ENCODE assay signal across 21 cellular contexts in genomic region chr15:58200739-58201138, GRCh38.
"Had no signal": no experiment of that assay in that cellular context is flagged by ENCODE, and none has a peak within 500 bp of the region (broad histone marks: within the 10 kb centered on the region; RNA-seq: fewer than 3 reads in every experiment).

No MANE protein-coding gene starts in this region.

- H3K27ac ChIP-seq: colonic mucosa, foreskin keratinocyte, left ventricle myocardium inferior, neutrophil, spleen, tibial artery, upper lobe of right lung had no signal

- H3K4me1 Mint-ChIP-seq: endodermal cell; naive thymus-derived CD8-positive, alpha-beta T cell; stimulated activated memory B cell treated with anti-CD40 and anti-IgM and Interleukin-4, amounts not matched to agents 10 μg/mL and 1 μg/mL and 100 μg/mL, for 72 hours had no signal

- H3K36me3 ChIP-seq: colonic mucosa, left ventricle myocardium inferior, neutrophil, spleen, tibial artery, upper lobe of right lung had no signal

- H3K27me3 ChIP-seq: colonic mucosa, foreskin keratinocyte, neutrophil, spleen, tibial artery, upper lobe of right lung had no signal

- ATAC-seq: foreskin keratinocyte; left cardiac atrium; naive thymus-derived CD8-positive, alpha-beta T cell; sciatic nerve; stimulated activated memory B cell treated with anti-CD40 and anti-IgM and Interleukin-4, amounts not matched to agents 10 μg/mL and 1 μg/mL and 100 μg/mL, for 72 hours; upper lobe of right lung had no signal

- H3K27ac Mint-ChIP-seq: endodermal cell; naive thymus-derived CD8-positive, alpha-beta T cell; stimulated activated memory B cell treated with anti-CD40 and anti-IgM and Interleukin-4, amounts not matched to agents 10 μg/mL and 1 μg/mL and 100 μg/mL, for 72 hours; stimulated activated naive CD8-positive, alpha-beta T cell treated with anti-CD3 and anti-CD28 coated beads, Interleukin-15, Interleukin-2, amounts not matched to agents 100 ng/mL and 50 ng/mL, for 24 hours had no signal

- H3K4me3 Mint-ChIP-seq: endodermal cell; naive thymus-derived CD8-positive, alpha-beta T cell; stimulated activated memory B cell treated with anti-CD40 and anti-IgM and Interleukin-4, amounts not matched to agents 10 μg/mL and 1 μg/mL and 100 μg/mL, for 72 hours; stimulated activated naive CD8-positive, alpha-beta T cell treated with anti-CD3 and anti-CD28 coated beads, Interleukin-15, Interleukin-2, amounts not matched to agents 100 ng/mL and 50 ng/mL, for 24 hours had no signal

- H3K36me3 Mint-ChIP-seq: naive thymus-derived CD8-positive, alpha-beta T cell; stimulated activated memory B cell treated with anti-CD40 and anti-IgM and Interleukin-4, amounts not matched to agents 10 μg/mL and 1 μg/mL and 100 μg/mL, for 72 hours had no signal

- FAIRE-seq: endothelial cell of umbilical vein, kidney had no signal

- DNase-seq: colonic mucosa; effector CD4-positive, alpha-beta T cell; endodermal cell; erythroblast; foreskin keratinocyte; kidney; left cardiac atrium; left ventricle myocardium inferior; naive thymus-derived CD8-positive, alpha-beta T cell; posterior cingulate gyrus; spleen; stimulated activated CD4-positive, alpha-beta T cell treated with anti-CD3 and anti-CD28 coated beads, Interleukin-15, amount 100 ng/mL, for 24 hours; stimulated activated CD4-positive, alpha-beta T cell treated with anti-CD3 and anti-CD28 coated beads, Interleukin-1b, Interleukin-23, amount 100 ng/mL, for 48 hours; stimulated activated CD4-positive, alpha-beta T cell treated with anti-CD3 and anti-CD28 coated beads, Interleukin-4, amount 100 ng/mL, for 24 hours; tibial artery; upper lobe of right lung had no signal

- H3K4me1 ChIP-seq: colonic mucosa, foreskin keratinocyte, left ventricle myocardium inferior, spleen, tibial artery, upper lobe of right lung had no signal

- H3K9me3 Mint-ChIP-seq: stimulated activated memory B cell treated with anti-CD40 and anti-IgM and Interleukin-4, amounts not matched to agents 10 μg/mL and 1 μg/mL and 100 μg/mL, for 72 hours; stimulated activated naive CD8-positive, alpha-beta T cell treated with anti-CD3 and anti-CD28 coated beads, Interleukin-15, Interleukin-2, amounts not matched to agents 100 ng/mL and 50 ng/mL, for 24 hours had no signal

- H3K4me3 ChIP-seq: colonic mucosa, left ventricle myocardium inferior, spleen, tibial artery, upper lobe of right lung had no signal

- H3K9me3 ChIP-seq: colonic mucosa, left ventricle myocardium inferior, neutrophil, tibial artery, upper lobe of right lung had no signal
